ENCODE assay signal across 11 cellular contexts in the genomic region with DNA sequence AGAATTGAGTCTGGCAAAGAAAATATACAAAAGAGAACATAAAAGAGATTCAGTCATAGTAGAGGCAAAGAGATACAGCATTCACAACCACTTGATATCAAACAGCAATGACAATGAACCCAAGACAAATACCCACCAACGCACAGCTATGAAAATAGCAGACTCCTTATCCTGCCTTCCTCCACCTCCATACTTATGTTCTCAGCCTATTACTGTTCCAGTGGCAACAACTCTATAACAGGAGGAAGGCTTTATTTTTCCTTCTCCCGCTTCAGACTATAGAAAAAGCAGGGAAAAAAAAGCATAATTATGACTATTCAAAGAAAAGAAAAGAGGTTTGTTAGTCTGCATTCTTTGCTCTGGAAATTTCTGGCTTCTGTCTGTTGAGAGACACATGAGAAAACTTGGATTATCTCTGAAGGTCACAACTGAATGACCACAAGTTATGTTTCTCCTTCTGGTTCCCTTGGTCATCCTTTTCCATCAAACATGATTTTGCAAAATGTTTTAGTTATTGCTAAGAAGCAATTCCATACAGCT.
DNase-seq lines count a peak whose midpoint lies in the region; ATAC-seq and TF ChIP-seq lines count a peak whose summit lies in the region.
"Had no signal": no experiment of that assay in that cellular context is flagged by ENCODE, and none has a peak within 500 bp of the region (broad histone marks: within the 10 kb centered on the region; RNA-seq: fewer than 3 reads in every experiment).

No MANE protein-coding gene starts in this region.

- H3K27me3 ChIP-seq in gastroesophageal sphincter, result no peaks in the 10 kb centered on the region
- no peaks in the 10 kb centered on the region for H3K27me3 ChIP-seq in mucosa of stomach (ENCODE audit: control insufficient read depth, insufficient read depth, low read length)
- H3K27me3 ChIP-seq: brain microvascular endothelial cell had no signal

- H3K4me3 ChIP-seq in gastroesophageal sphincter (peak overlapping the region in 1 of 2 donors; percentile 41), mucosa of stomach (ENCODE audit: low read length) (no peak overlapping the region)

- no peak overlapping the region for H3K4me3 Mint-ChIP-seq in stimulated activated memory B cell treated with anti-CD40 and anti-IgM and Interleukin-4, amounts not matched to agents 10 μg/mL and 1 μg/mL and 100 μg/mL, for 72 hours

- DNase-seq in Right ventricle myocardium superior, result no peak
- DNase-seq in cardiac septum (ENCODE audit: low spot score), result no peak
- no peak for DNase-seq in activated naive CD4-positive, alpha-beta T cell treated with anti-CD3 and anti-CD28 coated beads, Interleukin-2, amount 50 U/mL, for 72 hours (ENCODE audit: low spot score in 2 of 2)
- no peak for DNase-seq in SK-N-DZ (ENCODE audit: low spot score)
- DNase-seq in SKM-1 (lab: John Stamatoyannopoulos, UW; ENCODE audit: unreplicated experiment), result no peak
- DNase-seq: activated T-cell treated with anti-CD3 and anti-CD28 coated beads for 4 hours had no signal

- peak overlapping the region in 3 of 4 donors; percentile 78 to 79 (median 78) for H3K27ac ChIP-seq in gastroesophageal sphincter
- H3K27ac ChIP-seq: brain microvascular endothelial cell, RWPE1 had no signal

- peak overlapping the region; percentile 1 for H3K9ac ChIP-seq in mucosa of stomach (ENCODE audit: low read length)

- no peak for TF ChIP-seq POLR2A in gastroesophageal sphincter (IDR thresholded peaks at IDR 0.05)

- H3K36me3 ChIP-seq in gastroesophageal sphincter, result no peaks in the 10 kb centered on the region
- no peaks in the 10 kb centered on the region for H3K36me3 ChIP-seq in mucosa of stomach (ENCODE audit: control insufficient read depth, insufficient read depth, low read length)
- H3K36me3 ChIP-seq: brain microvascular endothelial cell had no signal

- H3K9me3 ChIP-seq in gastroesophageal sphincter (no peaks in the 10 kb centered on the region), mucosa of stomach (ENCODE audit: control insufficient read depth, low read length) (no peaks in the 10 kb centered on the region)

- H3K36me3 Mint-ChIP-seq in activated naive CD4-positive, alpha-beta T cell treated with anti-CD3 and anti-CD28 coated beads, Interleukin-2, amount 50 U/mL, for 72 hours, result no peaks in the 10 kb centered on the region
- H3K36me3 Mint-ChIP-seq in stimulated activated memory B cell treated with anti-CD40 and anti-IgM and Interleukin-4, amounts not matched to agents 10 μg/mL and 1 μg/mL and 100 μg/mL, for 72 hours, result peaks cover 10% of the 10 kb centered on the region

- peaks cover 0 to 78% (median 16%) of the 10 kb centered on the region in 3 donors for H3K4me1 ChIP-seq in gastroesophageal sphincter
- H3K4me1 ChIP-seq in mucosa of stomach (ENCODE audit: control insufficient read depth, insufficient read depth, low read length), result peaks cover 7% of the 10 kb centered on the region

- peaks cover 21% of the 10 kb centered on the region for H3K4me1 Mint-ChIP-seq in stimulated activated memory B cell treated with anti-CD40 and anti-IgM and Interleukin-4, amounts not matched to agents 10 μg/mL and 1 μg/mL and 100 μg/mL, for 72 hours

- H3K27me3 Mint-ChIP-seq in stimulated activated memory B cell treated with anti-CD40 and anti-IgM and Interleukin-4, amounts not matched to agents 10 μg/mL and 1 μg/mL and 100 μg/mL, for 72 hours, result no peaks in the 10 kb centered on the region

- H3K9me3 Mint-ChIP-seq in activated naive CD4-positive, alpha-beta T cell treated with anti-CD3 and anti-CD28 coated beads, Interleukin-2, amount 50 U/mL, for 72 hours, result no peaks in the 10 kb centered on the region
- no peaks in the 10 kb centered on the region for H3K9me3 Mint-ChIP-seq in stimulated activated memory B cell treated with anti-CD40 and anti-IgM and Interleukin-4, amounts not matched to agents 10 μg/mL and 1 μg/mL and 100 μg/mL, for 72 hours

- peak; percentile 51 for ATAC-seq in Right ventricle myocardium superior (ENCODE audit: poor library complexity)
- no peak for ATAC-seq in gastroesophageal sphincter
- ATAC-seq in activated naive CD4-positive, alpha-beta T cell treated with anti-CD3 and anti-CD28 coated beads, Interleukin-2, amount 50 U/mL, for 72 hours, result no peak
- no peak for ATAC-seq in stimulated activated memory B cell treated with anti-CD40 and anti-IgM and Interleukin-4, amounts not matched to agents 10 μg/mL and 1 μg/mL and 100 μg/mL, for 72 hours

- TF ChIP-seq EP300 in gastroesophageal sphincter (IDR thresholded peaks at IDR 0.05), result no peak

- intact Hi-C loops in Right ventricle myocardium superior (cut with DNase I) (no loop called here), cardiac septum (cut with DNase I) (loop anchor here (5.0 kb wide), 1 partner anchor 35 kb away; no protein-coding TSS in a partner anchor)

- 85% methylated on average over 2 of the region's 2 CpGs; no CpG with 5 or more reads in 1 of the 2 donors for WGBS in gastroesophageal sphincter (ENCODE audit: low coverage in 1 of 2), 2 donors

- no peak overlapping the region for H3K27ac Mint-ChIP-seq in activated naive CD4-positive, alpha-beta T cell treated with anti-CD3 and anti-CD28 coated beads, Interleukin-2, amount 50 U/mL, for 72 hours
- H3K27ac Mint-ChIP-seq in stimulated activated memory B cell treated with anti-CD40 and anti-IgM and Interleukin-4, amounts not matched to agents 10 μg/mL and 1 μg/mL and 100 μg/mL, for 72 hours, result no peak overlapping the region

- no peak for TF ChIP-seq CTCF in gastroesophageal sphincter (IDR thresholded peaks at IDR 0.05)
